In genomic region chr12:109052415-109053323, GRCh38 we compare ENCODE assay signal across 8 cellular contexts. TPM values are rescaled to one million over a fixed set of nuclear protein-coding genes. Genes with fewer than 3 reads are reported as not detected.
DNase-seq lines count a peak whose midpoint lies in the region; ATAC-seq and TF ChIP-seq lines count a peak whose summit lies in the region.

TSS of gene USP30 (plus strand) at chr12:109052576. CDS start at chr12:109052679, 103 bp downstream.

- H3K36me3 ChIP-seq in hepatocyte (replicated peaks; ENCODE audit: insufficient read depth, low read depth) (no peaks in the 10 kb centered on the region), vagina (peaks cover 0 to 2% of the 10 kb centered on the region in 2 donors)

- H3K4me3 ChIP-seq in astrocyte of the cerebellum (ENCODE audit: low read depth, low read length) (peak within 1 kb of the TSS; percentile 82), hepatocyte (peak within 1 kb of the TSS; percentile 74), vagina (peak within 1 kb of the TSS; percentile 82 to 95)

- H3K4me1 ChIP-seq in hepatocyte (ENCODE audit: insufficient read depth) = peaks cover 12% of the 10 kb centered on the region
- H3K4me1 ChIP-seq in vagina = peaks cover 20% of the 10 kb centered on the region

- TF ChIP-seq CTCF in astrocyte of the cerebellum (IDR thresholded peaks at IDR 0.05; ENCODE audit: low read depth, low read length, missing control alignments) = no peak
- TF ChIP-seq CTCF in hepatocyte (IDR thresholded peaks at IDR 0.05; ENCODE audit: poor library complexity) = no peak
- TF ChIP-seq CTCF in vagina (IDR thresholded peaks at IDR 0.05) = no peak

- H3K27me3 ChIP-seq in hepatocyte (no peaks in the 10 kb centered on the region), vagina (no peaks in the 10 kb centered on the region)

- H3K9me3 ChIP-seq in hepatocyte (ENCODE audit: low read depth) (no peaks in the 10 kb centered on the region), vagina (no peaks in the 10 kb centered on the region)

- H2AFZ ChIP-seq in hepatocyte = peak within 1 kb of the TSS; percentile 79

- intact Hi-C loops in vagina (cut with DNase I) = no loop called here

- H4K20me1 ChIP-seq in hepatocyte (ENCODE audit: insufficient read depth, poor library complexity, severe bottlenecking) = no peaks in the 10 kb centered on the region

- ATAC-seq in GM18505 (IDR thresholded peaks at IDR 0.05; ENCODE audit: unreplicated experiment) = peak; percentile 70
- peak; percentile 67 for ATAC-seq in HG02884 (IDR thresholded peaks at IDR 0.05; ENCODE audit: unreplicated experiment)

- H3K79me2 ChIP-seq in hepatocyte = peaks cover 27% of the 10 kb centered on the region

- 1% methylated on average over 61 of the region's 61 CpGs for WGBS in hepatocyte (ENCODE audit: low lambda C conversion rate, missing lambda C conversion rate)

- TF ChIP-seq POLR2A in GM18505 (IDR thresholded peaks at IDR 0.05; ENCODE audit: borderline replicate concordance, extremely low read depth, insufficient read depth, insufficient read length) (peak; percentile 42), vagina (IDR thresholded peaks at IDR 0.05) (no peak)

- no peaks in the 10 kb centered on the region for H3K9me2 ChIP-seq in hepatocyte (replicated peaks; ENCODE audit: insufficient read depth)

- in situ Hi-C loops in astrocyte of the cerebellum (cut with HindIII; ENCODE audit: low sequenced_read_pairs) = no loop called here

- H3K27ac ChIP-seq in hepatocyte (peak within 1 kb of the TSS; percentile 84), vagina (peak within 1 kb of the TSS; percentile 93)

- H3K4me2 ChIP-seq in hepatocyte = peak within 1 kb of the TSS; percentile 74

- DNase-seq in NCI-H1694 treated with DMSO at 0.1 percent for 48 hours (lab: John Stamatoyannopoulos, UW) = peak; percentile 54
- peak; percentile 69 for DNase-seq in T-helper 22 cell (ENCODE audit: low read depth)
- peak; percentile 69 for DNase-seq in astrocyte of the cerebellum (ENCODE audit: low read depth)
- peak; percentile 91 for DNase-seq in hepatocyte (ENCODE audit: low spot score)
- peak; percentile 56 for DNase-seq in renal cortical epithelial cell (ENCODE audit: low read depth)
- DNase-seq in vagina (ENCODE audit: extremely low spot score in 2 of 2) = no peak

RNA-seq across cellular contexts. Expression of gene USP30, which starts in this region (rescaled TPM):
- 13.8 and 19.8 TPM in 2 replicates for total RNA-seq in hepatocyte
- 11.2 and 12.5 TPM in 2 replicates for polyA plus RNA-seq in hepatocyte
- total RNA-seq in renal cortical epithelial cell = 6.9 and 10.9 TPM in 2 replicates
- 15.5 TPM for total RNA-seq in vagina

Comparison
In these comparisons a context has a peak if more than half of its experiments do, and no peak if none do; other contexts are left out.
1. DNase-seq: peak in NCI-H1694 treated with DMSO at 0.1 percent for 48 hours (single experiment), T-helper 22 cell (single experiment), astrocyte of the cerebellum (single experiment), hepatocyte (single experiment) and renal cortical epithelial cell (single experiment); none in vagina (0 of 2).
2. Peak in every context shown above with its lines, with median percentiles within 50 percentile points of each other: H3K4me3 ChIP-seq.